1 cellular context compared by ENCODE assay signal in the genomic region with DNA sequence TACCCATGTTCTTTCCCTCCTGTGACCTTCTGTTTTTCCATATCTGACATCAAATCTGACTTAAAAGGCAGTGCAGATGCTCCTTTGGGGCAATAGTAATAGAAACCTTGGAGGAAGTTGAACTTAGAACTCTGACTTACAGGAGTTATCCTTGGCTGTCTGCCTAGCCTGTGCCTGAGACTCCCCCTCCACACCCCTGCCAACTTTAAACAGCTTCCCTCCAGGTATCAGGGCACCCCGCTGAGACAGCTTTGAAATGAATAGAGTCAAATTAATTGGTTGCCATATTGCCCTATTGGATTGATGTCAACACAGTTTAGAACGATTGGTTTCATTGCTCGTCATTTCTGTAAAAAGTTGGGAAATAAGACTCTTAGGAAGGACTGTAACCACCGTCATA.
TF ChIP-seq lines count a peak whose summit lies in the region.

No MANE protein-coding gene starts in this region.

TF ChIP-seq in GM12878, 131 proteins besides CTCF, POLR2A, EP300 and RAD21 (continued from another document):
- no peak for TF ChIP-seq NKRF (conservative IDR thresholded peaks at IDR 0.05)
- no peak for TF ChIP-seq CBX3 (IDR thresholded peaks at IDR 0.05; ENCODE audit: borderline replicate concordance, low read depth)
- TF ChIP-seq CBFB (IDR thresholded peaks at IDR 0.05; ENCODE audit: low read depth), result no peak
- TF ChIP-seq GATAD2B (conservative IDR thresholded peaks at IDR 0.05; ENCODE audit: low read depth), result no peak
- TF ChIP-seq, protein P1, sequence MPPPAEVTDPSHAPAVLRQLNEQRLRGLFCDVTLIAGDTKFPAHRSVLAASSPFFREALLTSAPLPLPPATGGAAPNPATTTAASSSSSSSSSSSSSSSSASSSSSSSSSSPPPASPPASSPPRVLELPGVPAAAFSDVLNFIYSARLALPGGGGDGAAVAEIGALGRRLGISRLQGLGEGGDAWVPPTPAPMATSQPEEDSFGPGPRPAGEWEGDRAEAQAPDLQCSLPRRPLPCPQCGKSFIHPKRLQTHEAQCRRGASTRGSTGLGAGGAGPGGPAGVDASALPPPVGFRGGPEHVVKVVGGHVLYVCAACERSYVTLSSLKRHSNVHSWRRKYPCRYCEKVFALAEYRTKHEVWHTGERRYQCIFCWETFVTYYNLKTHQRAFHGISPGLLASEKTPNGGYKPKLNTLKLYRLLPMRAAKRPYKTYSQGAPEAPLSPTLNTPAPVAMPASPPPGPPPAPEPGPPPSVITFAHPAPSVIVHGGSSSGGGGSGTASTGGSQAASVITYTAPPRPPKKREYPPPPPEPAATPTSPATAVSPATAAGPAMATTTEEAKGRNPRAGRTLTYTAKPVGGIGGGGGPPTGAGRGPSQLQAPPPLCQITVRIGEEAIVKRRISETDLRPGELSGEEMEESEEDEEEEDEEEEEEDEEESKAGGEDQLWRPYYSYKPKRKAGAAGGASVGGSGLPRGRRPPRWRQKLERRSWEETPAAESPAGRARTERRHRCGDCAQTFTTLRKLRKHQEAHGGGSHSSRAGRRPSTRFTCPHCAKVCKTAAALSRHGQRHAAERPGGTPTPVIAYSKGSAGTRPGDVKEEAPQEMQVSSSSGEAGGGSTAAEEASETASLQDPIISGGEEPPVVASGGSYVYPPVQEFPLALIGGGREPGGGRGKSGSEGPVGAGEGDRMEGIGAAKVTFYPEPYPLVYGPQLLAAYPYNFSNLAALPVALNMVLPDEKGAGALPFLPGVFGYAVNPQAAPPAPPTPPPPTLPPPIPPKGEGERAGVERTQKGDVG (CRISPR knock-in tag; IDR thresholded peaks at IDR 0.05), result no peak
- TF ChIP-seq ZNF217 (IDR thresholded peaks at IDR 0.05), result no peak
- no peak for TF ChIP-seq RELA (IDR thresholded peaks at IDR 0.05; ENCODE audit: borderline replicate concordance, partially characterized antibody)
- TF ChIP-seq ZNF592 (IDR thresholded peaks at IDR 0.05), result no peak
- TF ChIP-seq IKZF1 (conservative IDR thresholded peaks at IDR 0.05), result no peak
- TF ChIP-seq, protein P2, sequence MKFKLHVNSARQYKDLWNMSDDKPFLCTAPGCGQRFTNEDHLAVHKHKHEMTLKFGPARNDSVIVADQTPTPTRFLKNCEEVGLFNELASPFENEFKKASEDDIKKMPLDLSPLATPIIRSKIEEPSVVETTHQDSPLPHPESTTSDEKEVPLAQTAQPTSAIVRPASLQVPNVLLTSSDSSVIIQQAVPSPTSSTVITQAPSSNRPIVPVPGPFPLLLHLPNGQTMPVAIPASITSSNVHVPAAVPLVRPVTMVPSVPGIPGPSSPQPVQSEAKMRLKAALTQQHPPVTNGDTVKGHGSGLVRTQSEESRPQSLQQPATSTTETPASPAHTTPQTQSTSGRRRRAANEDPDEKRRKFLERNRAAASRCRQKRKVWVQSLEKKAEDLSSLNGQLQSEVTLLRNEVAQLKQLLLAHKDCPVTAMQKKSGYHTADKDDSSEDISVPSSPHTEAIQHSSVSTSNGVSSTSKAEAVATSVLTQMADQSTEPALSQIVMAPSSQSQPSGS (IDR thresholded peaks at IDR 0.05; ENCODE audit: low read length), result no peak
- TF ChIP-seq YBX1 (IDR thresholded peaks at IDR 0.05), result no peak
- no peak for TF ChIP-seq SPI1 (IDR thresholded peaks at IDR 0.05; ENCODE audit: borderline replicate concordance, insufficient read depth, low read depth, low read length)
